ENCODE assay signal across 31 cellular contexts in genomic region chr2:187640926-187641510, GRCh38.
A peak's percentile ranks its signal among the peaks of the same experiment; 100 is the strongest.
DNase-seq lines count a peak whose midpoint lies in the region; FAIRE-seq and TF ChIP-seq lines count a peak whose summit lies in the region.
"Had no signal": no experiment of that assay in that cellular context is flagged by ENCODE, and none has a peak within 500 bp of the region (broad histone marks: within the 10 kb centered on the region; RNA-seq: fewer than 3 reads in every experiment).

No MANE protein-coding gene starts in this region.

- H3K36me3 ChIP-seq in astrocyte (ENCODE audit: insufficient read depth, low read length) (no peaks in the 10 kb centered on the region), A673 (ENCODE audit: insufficient read depth, low read length, poor library complexity, severe bottlenecking) (no peaks in the 10 kb centered on the region)
- H3K36me3 ChIP-seq: BLaER1 treated with 17β-estradiol and CSF1 and Interleukin-3, amounts not matched to agents 10 nM and 100 nM; HAP-1 had no signal

- no peak overlapping the region for H3K4me3 Mint-ChIP-seq in astrocyte (ENCODE audit: unreplicated experiment)
- H3K4me3 Mint-ChIP-seq in activated T-cell treated with anti-CD3 and anti-CD28 coated beads, Interleukin-2, amount 50 U/mL, for 24 hours = no peak overlapping the region
- H3K4me3 Mint-ChIP-seq: CD4-positive, alpha-beta memory T cell; T-cell had no signal

- no peaks in the 10 kb centered on the region for H4K20me1 ChIP-seq in astrocyte (ENCODE audit: insufficient read depth, low read length)
- H4K20me1 ChIP-seq: BLaER1 treated with 17β-estradiol and CSF1 and Interleukin-3, amounts not matched to agents 10 nM and 100 nM had no signal

- DNase-seq in HuH-7.5 (ENCODE audit: low spot score) = peak; percentile 10
- peak; percentile 23 for DNase-seq in astrocyte (ENCODE audit: low read depth)
- DNase-seq in kidney glomerular epithelial cell (lab: John Stamatoyannopoulos, UW) = peak; percentile 58
- peak; percentile 25 for DNase-seq in pons (ENCODE audit: low spot score)
- no peak for DNase-seq in A673 (ENCODE audit: low spot score)
- no peak for DNase-seq in activated T-cell treated with anti-CD3 and anti-CD28 coated beads, Interleukin-2, amount 50 U/mL, for 24 hours
- no peak for DNase-seq in NCI-H82 treated with DMSO at 0.1 percent for 48 hours (lab: John Stamatoyannopoulos, UW; ENCODE audit: unreplicated experiment)
- DNase-seq in NCI-H345 treated with DMSO at 0.1 percent for 48 hours (lab: John Stamatoyannopoulos, UW; ENCODE audit: unreplicated experiment) = no peak
- DNase-seq: AML-193; CD4-positive, alpha-beta memory T cell; COR-L47; DMS 273 treated with DMSO at 0.1 percent for 48 hours; DMS79 treated with DMSO at 0.1 percent for 48 hours; GF-D8; IMR-90; NCI-H1048; NCI-H1417; NCI-H187; NCI-H2081 treated with DMSO at 0.1 percent for 48 hours; NCI-H2171 treated with DMSO at 0.1 percent for 48 hours; NCI-H345; NCI-H524 treated with DMSO at 0.1 percent for 48 hours; NCI-H82; SHP77; T-cell had no signal

- H3K4me1 Mint-ChIP-seq in astrocyte (ENCODE audit: low read depth, unreplicated experiment) = no peaks in the 10 kb centered on the region
- H3K4me1 Mint-ChIP-seq in activated T-cell treated with anti-CD3 and anti-CD28 coated beads, Interleukin-2, amount 50 U/mL, for 24 hours (ENCODE audit: low read depth) = no peaks in the 10 kb centered on the region
- H3K4me1 Mint-ChIP-seq: CD4-positive, alpha-beta memory T cell; T-cell had no signal

- no peaks in the 10 kb centered on the region for H3K27me3 Mint-ChIP-seq in astrocyte (ENCODE audit: low read depth, unreplicated experiment)
- H3K27me3 Mint-ChIP-seq in activated T-cell treated with anti-CD3 and anti-CD28 coated beads, Interleukin-2, amount 50 U/mL, for 24 hours = no peaks in the 10 kb centered on the region
- H3K27me3 Mint-ChIP-seq: CD4-positive, alpha-beta memory T cell; T-cell had no signal

- H3K36me3 Mint-ChIP-seq in astrocyte (ENCODE audit: low read depth, unreplicated experiment) = no peaks in the 10 kb centered on the region
- H3K36me3 Mint-ChIP-seq in activated T-cell treated with anti-CD3 and anti-CD28 coated beads, Interleukin-2, amount 50 U/mL, for 24 hours (ENCODE audit: low read depth) = no peaks in the 10 kb centered on the region
- H3K36me3 Mint-ChIP-seq: CD4-positive, alpha-beta memory T cell; T-cell had no signal

- H3K79me2 ChIP-seq in astrocyte (ENCODE audit: insufficient read depth, low read length) = no peaks in the 10 kb centered on the region

- H3K27ac Mint-ChIP-seq in astrocyte (ENCODE audit: unreplicated experiment) = no peak overlapping the region
- no peak overlapping the region for H3K27ac Mint-ChIP-seq in activated T-cell treated with anti-CD3 and anti-CD28 coated beads, Interleukin-2, amount 50 U/mL, for 24 hours
- H3K27ac Mint-ChIP-seq: CD4-positive, alpha-beta memory T cell; T-cell had no signal

- no peak overlapping the region for H2AFZ ChIP-seq in astrocyte (ENCODE audit: low read depth, low read length)

- no peak overlapping the region for H3K4me2 ChIP-seq in astrocyte (ENCODE audit: low read length)
- H3K4me2 ChIP-seq: BLaER1 treated with 17β-estradiol and CSF1 and Interleukin-3, amounts not matched to agents 10 nM and 100 nM; KMS-11 had no signal

- POLR2A ChIA-PET in A673 (lab: Charles Lee; ENCODE audit: low non-redundant PET) = no interaction called here

- no peaks in the 10 kb centered on the region for H3K4me1 ChIP-seq in astrocyte (ENCODE audit: insufficient read depth, low read length)
- no peaks in the 10 kb centered on the region for H3K4me1 ChIP-seq in A673 (ENCODE audit: insufficient read depth, low read length, poor library complexity, severe bottlenecking)
- H3K4me1 ChIP-seq: BLaER1 treated with 17β-estradiol and CSF1 and Interleukin-3, amounts not matched to agents 10 nM and 100 nM; HAP-1 had no signal

- no peak for TF ChIP-seq CTCF in astrocyte (IDR thresholded peaks at IDR 0.05; ENCODE audit: insufficient read depth, low read depth, low read length)
- no peak for TF ChIP-seq CTCF in A673 (conservative IDR thresholded peaks at IDR 0.05; ENCODE audit: low read depth, low read length)

- BruUV-seq in A673 (replicated peaks; lab: Mats Ljungman, UMichigan) = no TSS peak

- no peak overlapping the region for H3K4me3 ChIP-seq in astrocyte (ENCODE audit: insufficient read depth, low read depth, low read length)
- no peak overlapping the region for H3K4me3 ChIP-seq in A673 (ENCODE audit: low read depth, low read length, poor library complexity, severe bottlenecking)
- H3K4me3 ChIP-seq: BLaER1 treated with 17β-estradiol and CSF1 and Interleukin-3, amounts not matched to agents 10 nM and 100 nM; HAP-1 had no signal

- H3K9ac ChIP-seq in astrocyte (ENCODE audit: low read length) = no peak overlapping the region
- H3K9ac ChIP-seq: BLaER1 treated with 17β-estradiol and CSF1 and Interleukin-3, amounts not matched to agents 10 nM and 100 nM; KMS-11 had no signal

- H3K27me3 ChIP-seq in astrocyte (ENCODE audit: insufficient read depth, low read length) = no peaks in the 10 kb centered on the region
- no peaks in the 10 kb centered on the region for H3K27me3 ChIP-seq in A673 (replicated peaks; ENCODE audit: insufficient read depth, low read depth, low read length, poor library complexity)
- H3K27me3 ChIP-seq: BLaER1 treated with 17β-estradiol and CSF1 and Interleukin-3, amounts not matched to agents 10 nM and 100 nM had no signal

- intact Hi-C loops in A673 (cut with micrococcal nuclease; ENCODE audit: unreplicated experiment) = no loop called here

- CTCF ChIA-PET in A673 (lab: Charles Lee) = no interaction called here

- FAIRE-seq in astrocyte (lab: Jason Lieb, UNC) = no peak
- FAIRE-seq: A204.1, GM12891 had no signal

- H3K9me3 ChIP-seq in astrocyte (ENCODE audit: insufficient read depth, low read depth, low read length) (no peaks in the 10 kb centered on the region), A673 (ENCODE audit: low read depth, low read length, poor library complexity, severe bottlenecking) (no peaks in the 10 kb centered on the region)
- H3K9me3 ChIP-seq: HAP-1 had no signal

- H3K27ac ChIP-seq in astrocyte (ENCODE audit: low read depth, low read length) = no peak overlapping the region
- H3K27ac ChIP-seq in A673 (ENCODE audit: low read depth, low read length, poor library complexity, severe bottlenecking) = no peak overlapping the region
- H3K27ac ChIP-seq: BLaER1 treated with 17β-estradiol and CSF1 and Interleukin-3, amounts not matched to agents 10 nM and 100 nM; KMS-11; RWPE1 had no signal

- H3K9me3 Mint-ChIP-seq in astrocyte (ENCODE audit: unreplicated experiment) = no peaks in the 10 kb centered on the region
- no peaks in the 10 kb centered on the region for H3K9me3 Mint-ChIP-seq in activated T-cell treated with anti-CD3 and anti-CD28 coated beads, Interleukin-2, amount 50 U/mL, for 24 hours
- H3K9me3 Mint-ChIP-seq: T-cell had no signal

Comparison
In these comparisons a context has a peak if more than half of its experiments do, and no peak if none do; other contexts are left out.
1. DNase-seq: peak in HuH-7.5 (single experiment), astrocyte (single experiment), kidney glomerular epithelial cell (single experiment) and pons (single experiment); none in A673 (single experiment), activated T-cell treated with anti-CD3 and anti-CD28 coated beads, Interleukin-2, amount 50 U/mL, for 24 hours (single experiment), NCI-H82 treated with DMSO at 0.1 percent for 48 hours (single experiment) and NCI-H345 treated with DMSO at 0.1 percent for 48 hours (single experiment).